Comparison of ENCODE assay signal across 8 cellular contexts in the genomic region with DNA sequence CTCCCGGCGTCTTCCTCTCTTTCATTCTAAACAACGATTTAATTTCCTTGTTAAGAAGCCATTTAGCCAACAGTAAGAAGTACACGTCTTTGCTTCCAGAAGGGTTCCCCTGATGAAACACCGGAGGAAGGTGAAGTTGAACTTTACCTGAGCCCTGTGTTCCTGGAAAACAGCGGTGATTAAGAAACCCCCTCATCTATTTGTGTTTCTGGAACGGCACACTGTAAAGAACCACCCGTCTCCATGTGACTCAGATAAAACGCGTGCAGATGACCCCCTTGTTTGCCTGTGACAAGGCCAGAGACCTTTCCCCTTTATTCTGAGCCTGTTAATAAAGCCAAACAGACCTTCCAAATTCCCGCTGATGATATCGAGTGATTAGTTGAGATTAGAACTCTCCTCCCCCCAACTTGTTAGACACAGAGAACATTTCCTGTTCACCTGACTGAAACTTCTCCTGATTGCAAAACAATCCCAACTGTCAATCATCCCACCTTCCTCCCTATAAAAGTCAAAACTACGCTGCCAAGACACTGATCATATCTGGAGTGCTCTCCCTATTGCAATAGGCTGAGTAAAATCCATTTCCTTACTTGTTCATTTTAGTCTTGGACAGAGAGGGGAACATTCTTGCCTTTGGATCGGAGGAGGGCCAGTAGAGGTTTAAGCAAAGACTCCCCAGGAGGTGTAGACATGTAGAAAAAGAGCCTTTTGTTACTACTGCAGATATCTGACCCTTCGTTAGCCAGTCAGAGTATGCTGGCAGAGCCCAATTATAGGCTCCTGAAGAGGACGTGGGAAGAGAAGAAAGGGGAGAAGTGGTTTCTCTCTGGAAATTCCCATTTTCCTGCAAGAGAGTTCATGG.
A peak's percentile ranks its signal among the peaks of the same experiment; 100 is the strongest.
DNase-seq lines count a peak whose midpoint lies in the region; ATAC-seq and TF ChIP-seq lines count a peak whose summit lies in the region.

No MANE protein-coding gene starts in this region.

- H3K9me3 Mint-ChIP-seq in nephron progenitor cell: peaks cover 8% of the 10 kb centered on the region

- H3K36me3 ChIP-seq in RWPE2 (ENCODE audit: low read depth) (peaks cover 22% of the 10 kb centered on the region), endocrine pancreas (ENCODE audit: control insufficient read depth, insufficient read depth, low read length) (no peaks in the 10 kb centered on the region)

- peaks cover 32% of the 10 kb centered on the region for H3K4me1 Mint-ChIP-seq in nephron progenitor cell

- H3K27me3 ChIP-seq in RWPE2 (ENCODE audit: insufficient read depth, poor library complexity, severe bottlenecking) (no peaks in the 10 kb centered on the region), endocrine pancreas (ENCODE audit: control insufficient read depth, insufficient read depth, low read length) (no peaks in the 10 kb centered on the region)

- TF ChIP-seq CTCF in RWPE2 (IDR thresholded peaks at IDR 0.05; ENCODE audit: poor library complexity, severe bottlenecking): no peak
- no peak for TF ChIP-seq CTCF in nephron progenitor cell (IDR thresholded peaks at IDR 0.05)

- peaks cover 5% of the 10 kb centered on the region for H3K4me1 ChIP-seq in RWPE2 (ENCODE audit: insufficient read depth, poor library complexity, severe bottlenecking)
- H3K4me1 ChIP-seq in endocrine pancreas (ENCODE audit: control insufficient read depth, insufficient read depth, low read length): no peaks in the 10 kb centered on the region

- peak overlapping the region; percentile 100 for H3K27ac Mint-ChIP-seq in nephron progenitor cell

- peaks cover 14% of the 10 kb centered on the region for H3K27me3 Mint-ChIP-seq in nephron progenitor cell (ENCODE audit: low read depth, poor library complexity)

- H3K27ac ChIP-seq in RWPE2 (ENCODE audit: poor library complexity, severe bottlenecking): peak overlapping the region; percentile 91

- H3K9me3 ChIP-seq in RWPE2 (ENCODE audit: severe bottlenecking) (no peaks in the 10 kb centered on the region), endocrine pancreas (ENCODE audit: control insufficient read depth, low read length) (no peaks in the 10 kb centered on the region)

- H3K36me3 Mint-ChIP-seq in nephron progenitor cell (ENCODE audit: low read depth): peaks cover 17% of the 10 kb centered on the region

- ATAC-seq in HG03039 (IDR thresholded peaks at IDR 0.05; ENCODE audit: unreplicated experiment) (peak; percentile 10), RWPE2 (ENCODE audit: low read depth) (peak; percentile 32), GM18861 (IDR thresholded peaks at IDR 0.05; ENCODE audit: unreplicated experiment) (no peak)

- H3K9ac ChIP-seq in endocrine pancreas (ENCODE audit: control insufficient read depth, insufficient read depth, low read length): peak overlapping the region; percentile 58

- peak; percentile 66 for DNase-seq in activated effector memory CD4-positive, alpha-beta T cell treated with anti-CD3 and anti-CD28 coated beads, Interleukin-2, amount 50 U/mL, for 16 hours
- DNase-seq in activated effector memory CD4-positive, alpha-beta T cell treated with Interleukin-2 at 50 U/mL for 16 hours: no peak
- DNase-seq in RWPE2 (ENCODE audit: low spot score) (no peak), nephron progenitor cell (no peak), NCI-H2029 (lab: John Stamatoyannopoulos, UW) (no peak)

- H3K4me3 ChIP-seq in RWPE2 (ENCODE audit: severe bottlenecking) (peak overlapping the region; percentile 81), endocrine pancreas (ENCODE audit: control insufficient read depth, insufficient read depth, low read length) (peak overlapping the region; percentile 78)

- H3K4me3 Mint-ChIP-seq in nephron progenitor cell: peak overlapping the region; percentile 98
